Comparison of ENCODE assay signal across 1 cellular context in the genomic region with DNA sequence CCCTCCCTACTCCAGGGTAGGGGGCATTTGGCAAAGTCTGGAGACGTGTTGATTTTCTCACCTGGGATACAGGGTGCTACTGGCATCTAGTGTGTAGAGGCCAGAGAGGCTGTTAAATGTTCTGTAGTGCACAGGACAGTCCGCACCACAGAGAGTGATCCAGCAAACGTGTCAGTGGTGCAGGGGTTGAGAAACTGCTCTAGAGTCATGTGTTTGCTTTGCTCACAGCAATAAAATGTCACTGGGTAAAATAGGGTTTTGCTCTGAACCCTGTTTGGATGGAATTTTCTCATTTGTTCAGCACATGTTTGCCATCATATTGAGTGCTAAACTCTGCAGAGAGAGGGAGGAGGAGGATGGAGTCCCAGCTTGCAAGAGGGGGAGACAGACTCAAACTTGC.
TF ChIP-seq lines count a peak whose summit lies in the region.

No MANE protein-coding gene starts in this region.

TF ChIP-seq in H1, 55 proteins besides CTCF, POLR2A, EP300 and RAD21:
- TF ChIP-seq RNF2 (IDR thresholded peaks at IDR 0.05; ENCODE audit: borderline replicate concordance, low read depth, low read length, missing control alignments, poor library complexity, severe bottlenecking) (no peak), SP4 (IDR thresholded peaks at IDR 0.05; ENCODE audit: low read length) (no peak), CHD7 (IDR thresholded peaks at IDR 0.05; ENCODE audit: insufficient replicate concordance, low read length) (no peak), TBP (IDR thresholded peaks at IDR 0.05; ENCODE audit: low read depth, low read length) (no peak), NANOG (IDR thresholded peaks at IDR 0.05; ENCODE audit: insufficient read depth, low read depth, low read length, poor library complexity, severe bottlenecking) (no peak), MAFK (IDR thresholded peaks at IDR 0.05; ENCODE audit: low read depth, low read length) (no peak), SUZ12 (IDR thresholded peaks at IDR 0.05; ENCODE audit: low read length) (no peak), TCF12 (IDR thresholded peaks at IDR 0.05; ENCODE audit: low read depth, low read length) (no peak), KDM4A (IDR thresholded peaks at IDR 0.05; ENCODE audit: low read depth, low read length, severe bottlenecking) (no peak), ASH2L (IDR thresholded peaks at IDR 0.05; ENCODE audit: low read length) (no peak), POU5F1 (IDR thresholded peaks at IDR 0.05; ENCODE audit: low read depth, low read length) (no peak), EZH2 (IDR thresholded peaks at IDR 0.05; ENCODE audit: low read depth, low read length, severe bottlenecking) (no peak), HDAC6 (IDR thresholded peaks at IDR 0.05; ENCODE audit: low read depth, low read length) (no peak), CHD2 (IDR thresholded peaks at IDR 0.05; ENCODE audit: low read length) (no peak), E2F6 (IDR thresholded peaks at IDR 0.05) (no peak)
